18 cellular contexts compared by ENCODE assay signal in the genomic region with DNA sequence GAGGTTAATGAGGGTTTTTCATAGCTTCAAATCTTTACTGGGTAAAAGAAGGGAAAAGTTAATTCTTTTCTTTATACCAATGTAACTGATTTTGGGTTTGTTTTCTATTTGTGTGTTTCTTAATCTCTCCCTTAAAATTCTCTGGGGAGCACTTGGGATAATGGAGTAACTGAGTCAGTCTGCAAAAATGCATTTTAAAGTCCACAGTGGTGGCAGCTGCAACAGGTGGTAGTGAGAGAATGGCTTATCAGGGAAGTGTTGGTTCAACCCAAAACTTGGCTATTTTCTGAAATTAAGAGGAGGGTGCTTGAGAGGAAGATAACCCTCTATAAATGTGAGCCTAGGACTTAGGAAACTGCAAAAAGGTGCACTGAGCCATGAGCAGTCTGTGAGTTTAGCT. TPM values are rescaled to one million over a fixed set of nuclear protein-coding genes. Genes with fewer than 3 reads are reported as not detected.
DNase-seq lines count a peak whose midpoint lies in the region; ATAC-seq and TF ChIP-seq lines count a peak whose summit lies in the region.
"Had no signal": no experiment of that assay in that cellular context is flagged by ENCODE, and none has a peak within 500 bp of the region (broad histone marks: within the 10 kb centered on the region; RNA-seq: fewer than 3 reads in every experiment).

No MANE protein-coding gene starts in this region.

- H3K27ac Mint-ChIP-seq in type B pancreatic cell = no peak overlapping the region
- H3K27ac Mint-ChIP-seq: CD14-positive monocyte; CD4-positive, alpha-beta memory T cell; CD4-positive, CD25-positive, alpha-beta regulatory T cell; CD8-positive, alpha-beta memory T cell had no signal

- no peaks in the 10 kb centered on the region for H3K4me1 Mint-ChIP-seq in type B pancreatic cell (ENCODE audit: unreplicated experiment)
- H3K4me1 Mint-ChIP-seq: CD14-positive monocyte; CD4-positive, alpha-beta memory T cell; CD4-positive, CD25-positive, alpha-beta regulatory T cell; CD8-positive, alpha-beta memory T cell had no signal

- no peak for ATAC-seq in Right ventricle myocardium inferior

- H3K27me3 ChIP-seq in SJCRH30 = no peaks in the 10 kb centered on the region
- H3K27me3 ChIP-seq: BE2C, BLaER1 had no signal

- no peaks in the 10 kb centered on the region for H3K9me3 ChIP-seq in SJCRH30 (replicated peaks)
- H3K9me3 ChIP-seq: BE2C, BLaER1 had no signal

- no peaks in the 10 kb centered on the region for H3K36me3 Mint-ChIP-seq in type B pancreatic cell
- H3K36me3 Mint-ChIP-seq: CD14-positive monocyte; CD4-positive, alpha-beta memory T cell; CD4-positive, CD25-positive, alpha-beta regulatory T cell; CD8-positive, alpha-beta memory T cell had no signal

- peaks cover 13% of the 10 kb centered on the region for H3K27me3 Mint-ChIP-seq in type B pancreatic cell

- H3K4me1 ChIP-seq in SJCRH30 = peaks cover 33% of the 10 kb centered on the region
- H3K4me1 ChIP-seq: BE2C, BLaER1 had no signal

- no peaks in the 10 kb centered on the region for H3K9me3 Mint-ChIP-seq in type B pancreatic cell
- H3K9me3 Mint-ChIP-seq: CD14-positive monocyte had no signal

- no peaks in the 10 kb centered on the region for H3K36me3 ChIP-seq in SJCRH30
- H3K36me3 ChIP-seq: BE2C, BLaER1 had no signal

- H3K4me3 Mint-ChIP-seq in type B pancreatic cell = no peak overlapping the region
- H3K4me3 Mint-ChIP-seq: CD14-positive monocyte; CD4-positive, alpha-beta memory T cell; CD4-positive, CD25-positive, alpha-beta regulatory T cell; CD8-positive, alpha-beta memory T cell had no signal

- H3K27ac ChIP-seq in SJCRH30 = peak overlapping the region; percentile 4; the same call in 1 of the 2 replicates
- H3K27ac ChIP-seq: BLaER1 had no signal

- intact Hi-C loops in Right ventricle myocardium inferior (cut with DNase I) = no loop called here

- no peak for TF ChIP-seq CTCF in type B pancreatic cell (conservative IDR thresholded peaks at IDR 0.05)

- no peak overlapping the region for H3K4me3 ChIP-seq in SJCRH30
- H3K4me3 ChIP-seq: BLaER1 had no signal

- DNase-seq in SJCRH30 (peak; percentile 68 to 77), myocyte (ENCODE audit: low read depth) (peak; percentile 78), Right ventricle myocardium inferior (ENCODE audit: missing footprints) (no peak), type B pancreatic cell (ENCODE audit: extremely low spot score, unreplicated experiment) (no peak), DMS114 treated with DMSO at 0.1 percent for 48 hours (lab: John Stamatoyannopoulos, UW; ENCODE audit: unreplicated experiment) (no peak)
- DNase-seq: 8988T; ACHN; BE2C; C1 segment of cervical spinal cord; CD4-positive, alpha-beta memory T cell; CD4-positive, CD25-positive, alpha-beta regulatory T cell; CD8-positive, alpha-beta memory T cell; COR-L47; DMS 273 treated with DMSO at 0.1 percent for 48 hours; DMS79 treated with DMSO at 0.1 percent for 48 hours; GF-D8 had no signal

RNA-seq across cellular contexts. Expression of a gene that starts 39.9 kb away (rescaled TPM):
- total RNA-seq in SJCRH30 (2014; rRNA removed; shearing (Covaris generic)) = 18.6 and 19.8 TPM in 2 replicates
- total RNA-seq in myocyte (25.3 and 28.5 TPM in 2 replicates), Right ventricle myocardium inferior (8.3 TPM), type B pancreatic cell (ENCODE audit: low replicate concordance) (15.9 and 18.0 TPM in 2 replicates)
- 26.6 TPM for polyA plus RNA-seq in myocyte (2012)
- polyA plus RNA-seq: CD14-positive monocyte had no signal

Comparison
In these comparisons a context has a peak if more than half of its experiments do, and no peak if none do; other contexts are left out.
1. DNase-seq: peak in SJCRH30 (2 of 2) and myocyte (single experiment); none in Right ventricle myocardium inferior (single experiment), type B pancreatic cell (single experiment) and DMS114 treated with DMSO at 0.1 percent for 48 hours (single experiment).